In the genomic region with DNA sequence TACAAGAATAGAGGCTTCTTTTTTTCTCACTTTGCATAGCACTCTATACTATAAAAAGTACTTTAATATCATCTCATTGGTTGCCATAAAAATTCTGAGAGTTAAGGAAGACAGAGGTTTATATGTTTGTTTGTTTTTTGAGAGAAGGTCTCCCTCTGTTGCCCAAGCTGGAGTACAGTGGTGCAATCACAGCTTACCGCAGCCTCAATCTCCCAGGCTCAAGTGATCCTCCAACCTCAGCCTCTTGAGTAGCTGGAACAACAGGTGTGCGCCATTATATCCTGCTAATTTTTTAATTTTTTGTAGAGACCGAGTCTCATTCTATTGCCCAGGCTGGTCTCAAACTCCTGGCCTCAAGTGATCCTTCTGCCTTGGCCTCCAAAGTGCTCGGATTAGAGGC, we compare ENCODE assay signal across 15 cellular contexts.
DNase-seq lines count a peak whose midpoint lies in the region; ATAC-seq and TF ChIP-seq lines count a peak whose summit lies in the region.
"Had no signal": no experiment of that assay in that cellular context is flagged by ENCODE, and none has a peak within 500 bp of the region (broad histone marks: within the 10 kb centered on the region; RNA-seq: fewer than 3 reads in every experiment).

No MANE protein-coding gene starts in this region.

- peaks cover 24% of the 10 kb centered on the region for H3K36me3 Mint-ChIP-seq in natural killer cell treated with Interleukin-12 subunit alpha and Interleukin-12 subunit beta and Interleukin-15 and Interleukin-18, amount 100 ng/mL, for 72 hours
- H3K36me3 Mint-ChIP-seq in natural killer cell (peaks cover 11% of the 10 kb centered on the region), chondrocyte (ENCODE audit: low read depth) (peaks cover 14% of the 10 kb centered on the region)
- peaks cover 27% of the 10 kb centered on the region for H3K36me3 Mint-ChIP-seq in activated naive CD4-positive, alpha-beta T cell treated with anti-CD3 and anti-CD28 coated beads, Interleukin-2, amount 10 ng/mL, durations not matched to agents 7 days and 5 days

- H3K27ac Mint-ChIP-seq in natural killer cell treated with Interleukin-12 subunit alpha and Interleukin-12 subunit beta and Interleukin-15 and Interleukin-18, amount 100 ng/mL, for 72 hours: peak overlapping the region; percentile 86 to 96
- H3K27ac Mint-ChIP-seq in natural killer cell: peak overlapping the region in 1 of 2 donors; percentile 74
- no peak overlapping the region for H3K27ac Mint-ChIP-seq in chondrocyte (ENCODE audit: unreplicated experiment)
- H3K27ac Mint-ChIP-seq in activated naive CD4-positive, alpha-beta T cell treated with anti-CD3 and anti-CD28 coated beads, Interleukin-2, amount 10 ng/mL, durations not matched to agents 7 days and 5 days: no peak overlapping the region
- H3K27ac Mint-ChIP-seq: CD4-positive, CD25-positive, alpha-beta regulatory T cell had no signal

- H3K4me3 Mint-ChIP-seq in natural killer cell treated with Interleukin-12 subunit alpha and Interleukin-12 subunit beta and Interleukin-15 and Interleukin-18, amount 100 ng/mL, for 72 hours: peak overlapping the region; percentile 66
- no peak overlapping the region for H3K4me3 Mint-ChIP-seq in natural killer cell
- no peak overlapping the region for H3K4me3 Mint-ChIP-seq in chondrocyte (ENCODE audit: unreplicated experiment)
- no peak overlapping the region for H3K4me3 Mint-ChIP-seq in activated naive CD4-positive, alpha-beta T cell treated with anti-CD3 and anti-CD28 coated beads, Interleukin-2, amount 10 ng/mL, durations not matched to agents 7 days and 5 days
- H3K4me3 Mint-ChIP-seq: CD4-positive, CD25-positive, alpha-beta regulatory T cell had no signal

- H3K4me1 Mint-ChIP-seq in natural killer cell treated with Interleukin-12 subunit alpha and Interleukin-12 subunit beta and Interleukin-15 and Interleukin-18, amount 100 ng/mL, for 72 hours (ENCODE audit: low read depth in 2 of 2): peaks cover 69 to 71% of the 10 kb centered on the region in 2 donors
- H3K4me1 Mint-ChIP-seq in natural killer cell (peaks cover 50 to 67% of the 10 kb centered on the region in 2 donors), chondrocyte (ENCODE audit: low read depth) (peaks cover 22% of the 10 kb centered on the region)
- H3K4me1 Mint-ChIP-seq in activated naive CD4-positive, alpha-beta T cell treated with anti-CD3 and anti-CD28 coated beads, Interleukin-2, amount 10 ng/mL, durations not matched to agents 7 days and 5 days: peaks cover 55% of the 10 kb centered on the region

- no peaks in the 10 kb centered on the region for H3K27me3 Mint-ChIP-seq in natural killer cell treated with Interleukin-12 subunit alpha and Interleukin-12 subunit beta and Interleukin-15 and Interleukin-18, amount 100 ng/mL, for 72 hours
- H3K27me3 Mint-ChIP-seq in natural killer cell (ENCODE audit: low read depth in 2 of 2) (no peaks in the 10 kb centered on the region), chondrocyte (ENCODE audit: low read depth) (no peaks in the 10 kb centered on the region)
- no peaks in the 10 kb centered on the region for H3K27me3 Mint-ChIP-seq in activated naive CD4-positive, alpha-beta T cell treated with anti-CD3 and anti-CD28 coated beads, Interleukin-2, amount 10 ng/mL, durations not matched to agents 7 days and 5 days
- H3K27me3 Mint-ChIP-seq: CD4-positive, CD25-positive, alpha-beta regulatory T cell had no signal

- CTCF ChIA-PET in activated naive CD4-positive, alpha-beta T cell treated with anti-CD3 and anti-CD28 coated beads, Interleukin-2, amount 10 ng/mL, durations not matched to agents 7 days and 5 days (lab: Charles Lee): interaction anchor here (2.1 kb wide), 1 partner anchor 663 kb away, joined by 8 read pairs; no protein-coding TSS in a partner anchor

- no peak for ATAC-seq in natural killer cell treated with Interleukin-12 subunit alpha and Interleukin-12 subunit beta and Interleukin-15 and Interleukin-18, amount 100 ng/mL, for 72 hours
- ATAC-seq in natural killer cell (no peak), GM21423 (IDR thresholded peaks at IDR 0.05; ENCODE audit: unreplicated experiment) (no peak)
- ATAC-seq: SK-N-SH treated with all-trans-retinoic acid at 6 μM for 48 hours had no signal

- no peak for TF ChIP-seq CTCF in natural killer cell (IDR thresholded peaks at IDR 0.05)
- peak; percentile 15 for TF ChIP-seq CTCF in chondrocyte (IDR thresholded peaks at IDR 0.05)

- H3K9me3 Mint-ChIP-seq in natural killer cell treated with Interleukin-12 subunit alpha and Interleukin-12 subunit beta and Interleukin-15 and Interleukin-18, amount 100 ng/mL, for 72 hours: peaks cover 11% of the 10 kb centered on the region
- H3K9me3 Mint-ChIP-seq in natural killer cell (no peaks in the 10 kb centered on the region), chondrocyte (ENCODE audit: low read depth) (no peaks in the 10 kb centered on the region)
- H3K9me3 Mint-ChIP-seq in activated naive CD4-positive, alpha-beta T cell treated with anti-CD3 and anti-CD28 coated beads, Interleukin-2, amount 10 ng/mL, durations not matched to agents 7 days and 5 days: peaks cover 3% of the 10 kb centered on the region

- intact Hi-C loops in natural killer cell (cut with micrococcal nuclease): loop anchor here (5.0 kb wide), 1 partner anchor 47 kb away; no protein-coding TSS in a partner anchor

- DNase-seq in natural killer cell treated with Interleukin-12 subunit alpha and Interleukin-12 subunit beta and Interleukin-15 and Interleukin-18, amount 100 ng/mL, for 72 hours (ENCODE audit: low spot score): no peak
- no peak for DNase-seq in natural killer cell
- DNase-seq in NCI-H510A (lab: John Stamatoyannopoulos, UW): peak; percentile 23
- DNase-seq in chondrocyte (ENCODE audit: low spot score): no peak
- DNase-seq in activated naive CD4-positive, alpha-beta T cell treated with anti-CD3 and anti-CD28 coated beads, Interleukin-2, amount 10 ng/mL, durations not matched to agents 7 days and 5 days: no peak
- DNase-seq in activated effector memory CD4-positive, alpha-beta T cell treated with Interleukin-2 at 50 U/mL for 16 hours: no peak
- DNase-seq: Caco-2, DMS153, EL, NCI-H1105, NCI-H1694, PC-9 had no signal

Comparison
In these comparisons a context has a peak if more than half of its experiments do, and no peak if none do; other contexts are left out.
1. H3K27ac Mint-ChIP-seq: peak in natural killer cell treated with Interleukin-12 subunit alpha and Interleukin-12 subunit beta and Interleukin-15 and Interleukin-18, amount 100 ng/mL, for 72 hours (2 of 2); none in chondrocyte (single experiment) and activated naive CD4-positive, alpha-beta T cell treated with anti-CD3 and anti-CD28 coated beads, Interleukin-2, amount 10 ng/mL, durations not matched to agents 7 days and 5 days (single experiment).